Comparison of ENCODE assay signal across 8 cellular contexts in the genomic region with DNA sequence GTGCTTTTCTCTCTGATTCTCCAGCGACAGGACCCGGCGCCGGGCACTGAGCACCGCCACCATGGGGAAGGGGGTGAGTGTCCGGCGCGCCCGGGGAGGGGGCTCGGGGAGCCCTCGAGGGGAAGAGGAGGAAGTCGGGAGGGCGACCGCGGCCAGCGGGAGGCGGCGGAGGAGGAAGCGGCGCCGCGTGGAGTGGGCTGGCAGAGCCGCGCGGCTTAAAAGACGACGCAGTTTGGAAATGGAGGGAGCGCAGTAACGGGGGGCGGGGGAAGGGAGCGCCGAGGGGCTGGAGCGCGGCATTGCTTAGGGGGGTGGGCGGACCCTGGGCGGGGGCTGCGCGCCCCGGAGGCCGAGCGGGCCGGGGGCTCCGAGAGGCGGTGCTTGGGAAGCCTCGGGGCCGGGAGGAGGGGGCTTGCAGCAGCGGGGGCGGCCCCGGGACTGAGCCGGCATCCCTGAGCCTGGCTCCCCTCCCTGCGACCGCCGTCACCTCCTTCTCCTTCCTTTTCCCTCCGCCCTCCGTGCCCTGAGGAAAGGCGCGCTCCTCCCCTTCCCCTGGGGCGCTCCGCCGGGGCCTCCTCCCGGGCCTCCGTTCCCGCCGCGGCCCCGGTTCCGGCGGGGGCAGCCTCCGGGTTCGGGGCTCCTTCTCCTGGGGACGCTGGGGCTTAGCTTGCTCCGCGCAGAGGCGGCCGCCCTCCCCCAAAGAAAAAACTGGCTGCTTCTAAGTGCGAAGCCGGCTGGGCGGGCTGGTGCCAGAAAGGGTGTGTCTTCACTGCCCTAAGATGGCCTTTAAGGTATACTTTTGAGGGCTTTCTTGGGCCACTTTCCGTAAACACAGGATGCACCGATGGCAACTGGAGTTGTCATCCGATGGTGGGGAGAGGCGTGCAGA. TPM values are rescaled to one million over a fixed set of nuclear protein-coding genes. Genes with fewer than 3 reads are reported as not detected.
DNase-seq lines count a peak whose midpoint lies in the region; ATAC-seq, FAIRE-seq and TF ChIP-seq lines count a peak whose summit lies in the region.

No MANE protein-coding gene starts in this region.

- H3K4me3 ChIP-seq in OCI-LY1 (ENCODE audit: low read depth, low read length, poor library complexity, severe bottlenecking) (peak overlapping the region; percentile 80), testis (peak overlapping the region; percentile 98 to 99)

- 0% methylated on average over 9 to 60 of the region's 82 CpGs for WGBS in testis, 2 donors

- no peaks in the 10 kb centered on the region for H3K9me3 Mint-ChIP-seq in activated T-helper 17 cell treated with anti-CD3 and anti-CD28 coated beads, Interleukin-2, amount 50 U/mL, for 72 hours
- H3K9me3 Mint-ChIP-seq in natural killer cell treated with Interleukin-12 subunit alpha and Interleukin-12 subunit beta and Interleukin-15 and Interleukin-18, amount 100 ng/mL, for 72 hours, result no peaks in the 10 kb centered on the region

- H3K36me3 ChIP-seq in OCI-LY1 (ENCODE audit: insufficient read depth, low read length), result no peaks in the 10 kb centered on the region
- no peaks in the 10 kb centered on the region for H3K36me3 ChIP-seq in testis (ENCODE audit: low read depth, missing control alignments)

- ATAC-seq in HG03025 (IDR thresholded peaks at IDR 0.05; ENCODE audit: low FRiP score, unreplicated experiment) (peak; percentile 9), GM21447 (IDR thresholded peaks at IDR 0.05; ENCODE audit: unreplicated experiment) (no peak)
- no peak for ATAC-seq in activated T-helper 17 cell treated with anti-CD3 and anti-CD28 coated beads, Interleukin-2, amount 50 U/mL, for 72 hours (replicated peaks)
- peak; percentile 43 to 44 for ATAC-seq in natural killer cell treated with Interleukin-12 subunit alpha and Interleukin-12 subunit beta and Interleukin-15 and Interleukin-18, amount 100 ng/mL, for 72 hours

- H4K20me1 ChIP-seq in OCI-LY1 (ENCODE audit: insufficient read depth, low read length), result no peaks in the 10 kb centered on the region

- peaks cover 21% of the 10 kb centered on the region for H3K79me2 ChIP-seq in OCI-LY1 (ENCODE audit: insufficient read depth, low read length)

- H2AFZ ChIP-seq in OCI-LY1 (ENCODE audit: low read length), result no peak overlapping the region

- H3K4me2 ChIP-seq in OCI-LY1 (ENCODE audit: low read length), result peak overlapping the region; percentile 82

- intact Hi-C loops in testis (cut with DNase I; ENCODE audit: low total_unique reads), result no loop called here

- no peaks in the 10 kb centered on the region for H3K27me3 Mint-ChIP-seq in activated T-helper 17 cell treated with anti-CD3 and anti-CD28 coated beads, Interleukin-2, amount 50 U/mL, for 72 hours
- no peaks in the 10 kb centered on the region for H3K27me3 Mint-ChIP-seq in natural killer cell treated with Interleukin-12 subunit alpha and Interleukin-12 subunit beta and Interleukin-15 and Interleukin-18, amount 100 ng/mL, for 72 hours

- TF ChIP-seq CTCF in OCI-LY1 (IDR thresholded peaks at IDR 0.05; ENCODE audit: low read length), result no peak
- TF ChIP-seq CTCF in testis (IDR thresholded peaks at IDR 0.05), result no peak

- no peaks in the 10 kb centered on the region for H3K27me3 ChIP-seq in OCI-LY1 (ENCODE audit: insufficient read depth, low read length)
- H3K27me3 ChIP-seq in testis, result no peaks in the 10 kb centered on the region

- no peak for FAIRE-seq in GM12892 (lab: Jason Lieb, UNC)

- H3K9ac ChIP-seq in OCI-LY1 (ENCODE audit: low read length), result peak overlapping the region; percentile 84

- H3K4me3 Mint-ChIP-seq in activated T-helper 17 cell treated with anti-CD3 and anti-CD28 coated beads, Interleukin-2, amount 50 U/mL, for 72 hours, result peak overlapping the region; percentile 97
- H3K4me3 Mint-ChIP-seq in natural killer cell treated with Interleukin-12 subunit alpha and Interleukin-12 subunit beta and Interleukin-15 and Interleukin-18, amount 100 ng/mL, for 72 hours, result peak overlapping the region; percentile 70

- H3K4me1 Mint-ChIP-seq in activated T-helper 17 cell treated with anti-CD3 and anti-CD28 coated beads, Interleukin-2, amount 50 U/mL, for 72 hours, result peaks cover 14% of the 10 kb centered on the region
- H3K4me1 Mint-ChIP-seq in natural killer cell treated with Interleukin-12 subunit alpha and Interleukin-12 subunit beta and Interleukin-15 and Interleukin-18, amount 100 ng/mL, for 72 hours (ENCODE audit: low read depth in 2 of 2), result peaks cover 46 to 48% of the 10 kb centered on the region in 2 donors

- H3K9me2 ChIP-seq in OCI-LY1 (ENCODE audit: low read depth, low read length), result no peaks in the 10 kb centered on the region

- H3F3A ChIP-seq in OCI-LY1 (ENCODE audit: insufficient read depth, low read length), result no peaks in the 10 kb centered on the region

- peaks cover 44% of the 10 kb centered on the region for H3K36me3 Mint-ChIP-seq in activated T-helper 17 cell treated with anti-CD3 and anti-CD28 coated beads, Interleukin-2, amount 50 U/mL, for 72 hours (ENCODE audit: low read depth)
- no peaks in the 10 kb centered on the region for H3K36me3 Mint-ChIP-seq in natural killer cell treated with Interleukin-12 subunit alpha and Interleukin-12 subunit beta and Interleukin-15 and Interleukin-18, amount 100 ng/mL, for 72 hours

- DNase-seq in GM12892 (ENCODE audit: insufficient read length) (peak; percentile 23), fibroblast of peridontal ligament (ENCODE audit: extremely low read depth) (peak; percentile 38), testis (peak; percentile 69)
- peak; percentile 70 for DNase-seq in natural killer cell treated with Interleukin-12 subunit alpha and Interleukin-12 subunit beta and Interleukin-15 and Interleukin-18, amount 100 ng/mL, for 72 hours (ENCODE audit: low spot score)

- H3K27ac ChIP-seq in OCI-LY1 (ENCODE audit: low read depth, low read length, poor library complexity, severe bottlenecking) (no peak overlapping the region), testis (peak overlapping the region; percentile 95 to 97)

- no peak for TF ChIP-seq POLR2A in GM12892 (IDR thresholded peaks at IDR 0.05; ENCODE audit: low read depth, low read length)
- TF ChIP-seq POLR2A in testis (IDR thresholded peaks at IDR 0.05), result no peak

- H3K4me1 ChIP-seq in OCI-LY1 (ENCODE audit: insufficient read depth, low read length, severe bottlenecking) (peaks cover 50% of the 10 kb centered on the region), testis (peaks cover 40% of the 10 kb centered on the region)

- peak overlapping the region; percentile 74 for H3K27ac Mint-ChIP-seq in activated T-helper 17 cell treated with anti-CD3 and anti-CD28 coated beads, Interleukin-2, amount 50 U/mL, for 72 hours
- H3K27ac Mint-ChIP-seq in natural killer cell treated with Interleukin-12 subunit alpha and Interleukin-12 subunit beta and Interleukin-15 and Interleukin-18, amount 100 ng/mL, for 72 hours, result peak overlapping the region; percentile 71 to 90

- H3K9me3 ChIP-seq in OCI-LY1 (ENCODE audit: low read length) (no peaks in the 10 kb centered on the region), testis (no peaks in the 10 kb centered on the region)

RNA-seq across cellular contexts. Expression of a gene that starts 0.7 kb away (rescaled TPM):
- polyA plus RNA-seq in GM12892 (2012; ENCODE audit: missing spikeins), result 229 TPM
- 100 to 1,000 TPM; 206 to 244 TPM for total RNA-seq in activated T-helper 17 cell treated with anti-CD3 and anti-CD28 coated beads, Interleukin-2, amount 50 U/mL, for 72 hours
- 100 to 1,000 TPM; 208 to 285 TPM for total RNA-seq in natural killer cell treated with Interleukin-12 subunit alpha and Interleukin-12 subunit beta and Interleukin-15 and Interleukin-18, amount 100 ng/mL, for 72 hours
- total RNA-seq in testis, result 100 to 1,000 TPM; 444 to 561 TPM
- 394 TPM for polyA plus RNA-seq in testis (ENCODE audit: insufficient read depth, low read depth, low replicate concordance)

Comparison
In these comparisons a context has a peak if more than half of its experiments do, and no peak if none do; other contexts are left out.
1. ATAC-seq: peak in HG03025 (single experiment) and natural killer cell treated with Interleukin-12 subunit alpha and Interleukin-12 subunit beta and Interleukin-15 and Interleukin-18, amount 100 ng/mL, for 72 hours (2 of 2); none in activated T-helper 17 cell treated with anti-CD3 and anti-CD28 coated beads, Interleukin-2, amount 50 U/mL, for 72 hours (single experiment) and GM21447 (single experiment).
2. Peak in every context shown above with its lines, with median percentiles within 50 percentile points of each other: DNase-seq.